Comparison of ENCODE assay signal across 1 cellular context in genomic region chr9:129867138-129868032, GRCh38.
TF ChIP-seq lines count a peak whose summit lies in the region.

No MANE protein-coding gene starts in this region.

TF ChIP-seq in HepG2, 621 proteins besides CTCF, POLR2A, EP300 and RAD21:
- TF ChIP-seq ZNF207 (IDR thresholded peaks at IDR 0.05; ENCODE audit: borderline replicate concordance): no peak
- peak; percentile 96 for TF ChIP-seq ZBTB33 (CRISPR knock-in tag; IDR thresholded peaks at IDR 0.05)
